19 cellular contexts compared by ENCODE assay signal in the genomic region with DNA sequence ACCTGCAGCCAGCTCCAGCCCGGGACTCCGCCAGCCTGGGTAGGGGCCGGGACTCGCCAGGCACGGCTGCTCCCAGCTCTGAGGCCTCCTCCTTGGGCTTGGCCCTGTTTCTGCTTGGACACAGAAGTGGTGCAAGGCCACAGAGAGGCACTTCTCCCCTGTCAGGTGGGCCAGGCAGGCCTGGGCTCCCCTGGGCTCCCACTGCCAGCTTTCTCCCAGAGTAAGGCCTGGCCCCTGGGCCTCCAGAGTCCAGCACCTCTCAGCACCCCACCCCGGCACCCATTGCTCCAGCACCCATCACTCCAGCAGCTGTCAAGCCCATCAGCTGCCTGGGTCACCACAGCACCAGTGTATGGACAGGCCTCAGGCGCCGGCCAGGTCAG.
A peak's percentile ranks its signal among the peaks of the same experiment; 100 is the strongest.
DNase-seq lines count a peak whose midpoint lies in the region; ATAC-seq and TF ChIP-seq lines count a peak whose summit lies in the region.
"Had no signal": no experiment of that assay in that cellular context is flagged by ENCODE, and none has a peak within 500 bp of the region (broad histone marks: within the 10 kb centered on the region; RNA-seq: fewer than 3 reads in every experiment).

No MANE protein-coding gene starts in this region.

- H3K4me3 Mint-ChIP-seq in progenitor cell of endocrine pancreas (ENCODE audit: low read depth): no peak overlapping the region
- H3K4me3 Mint-ChIP-seq: activated CD8-positive, alpha-beta memory T cell treated with anti-CD3 and anti-CD28 coated beads, Interleukin-2, amount 10 ng/mL, durations not matched to agents 7 days and 5 days; dendritic cell treated with granulocyte-macrophage colony-stimulating factor and Interleukin-4, amounts not matched to agents 40 ng/mL and 50 ng/mL, for 4 days; HFFc6; memory B cell; stimulated activated naive CD8-positive, alpha-beta T cell treated with anti-CD3 and anti-CD28 coated beads, Interleukin-15, Interleukin-2, amounts not matched to agents 100 ng/mL and 50 ng/mL, for 24 hours; T-helper 2 cell treated with Interferon-gamma antibody and Interleukin-4, amounts not matched to agents 5 μg/mL and 100 μg/mL, for 36 hours had no signal

- H3K36me3 Mint-ChIP-seq in progenitor cell of endocrine pancreas (ENCODE audit: insufficient read depth): peaks cover 1% of the 10 kb centered on the region
- H3K36me3 Mint-ChIP-seq: activated CD8-positive, alpha-beta memory T cell treated with anti-CD3 and anti-CD28 coated beads, Interleukin-2, amount 10 ng/mL, durations not matched to agents 7 days and 5 days had no signal

- ATAC-seq in GM19324 (IDR thresholded peaks at IDR 0.05; ENCODE audit: low FRiP score, unreplicated experiment): no peak
- ATAC-seq: activated CD8-positive, alpha-beta memory T cell treated with anti-CD3 and anti-CD28 coated beads, Interleukin-2, amount 10 ng/mL, durations not matched to agents 7 days and 5 days; right cardiac atrium had no signal

- H3K27ac Mint-ChIP-seq in progenitor cell of endocrine pancreas: no peak overlapping the region
- H3K27ac Mint-ChIP-seq: activated CD8-positive, alpha-beta memory T cell treated with anti-CD3 and anti-CD28 coated beads, Interleukin-2, amount 10 ng/mL, durations not matched to agents 7 days and 5 days; dendritic cell treated with granulocyte-macrophage colony-stimulating factor and Interleukin-4, amounts not matched to agents 40 ng/mL and 50 ng/mL, for 4 days; HFFc6; stimulated activated naive CD8-positive, alpha-beta T cell treated with anti-CD3 and anti-CD28 coated beads, Interleukin-15, Interleukin-2, amounts not matched to agents 100 ng/mL and 50 ng/mL, for 24 hours; T-helper 2 cell treated with Interferon-gamma antibody and Interleukin-4, amounts not matched to agents 5 μg/mL and 100 μg/mL, for 36 hours had no signal

- TF ChIP-seq CTCF in progenitor cell of endocrine pancreas (IDR thresholded peaks at IDR 0.05; ENCODE audit: unreplicated experiment): no peak
- no peak for TF ChIP-seq CTCF in GM13976 (IDR thresholded peaks at IDR 0.05; ENCODE audit: borderline replicate concordance, control extremely low read depth, extremely low read depth, insufficient read depth, missing control alignments)

- H3K9me3 Mint-ChIP-seq in progenitor cell of endocrine pancreas (ENCODE audit: low read depth): no peaks in the 10 kb centered on the region
- H3K9me3 Mint-ChIP-seq: dendritic cell treated with granulocyte-macrophage colony-stimulating factor and Interleukin-4, amounts not matched to agents 40 ng/mL and 50 ng/mL, for 4 days; HFFc6; memory B cell; stimulated activated naive CD8-positive, alpha-beta T cell treated with anti-CD3 and anti-CD28 coated beads, Interleukin-15, Interleukin-2, amounts not matched to agents 100 ng/mL and 50 ng/mL, for 24 hours; T-helper 2 cell treated with Interferon-gamma antibody and Interleukin-4, amounts not matched to agents 5 μg/mL and 100 μg/mL, for 36 hours had no signal

- no peaks in the 10 kb centered on the region for H3K27me3 Mint-ChIP-seq in progenitor cell of endocrine pancreas
- H3K27me3 Mint-ChIP-seq: activated CD8-positive, alpha-beta memory T cell treated with anti-CD3 and anti-CD28 coated beads, Interleukin-2, amount 10 ng/mL, durations not matched to agents 7 days and 5 days; dendritic cell treated with granulocyte-macrophage colony-stimulating factor and Interleukin-4, amounts not matched to agents 40 ng/mL and 50 ng/mL, for 4 days; memory B cell; stimulated activated naive CD8-positive, alpha-beta T cell treated with anti-CD3 and anti-CD28 coated beads, Interleukin-15, Interleukin-2, amounts not matched to agents 100 ng/mL and 50 ng/mL, for 24 hours had no signal

- DNase-seq in G401 (ENCODE audit: low spot score) (peak; percentile 83), iPS-NIHi7 (ENCODE audit: extremely low spot score) (peak; percentile 66), progenitor cell of endocrine pancreas (ENCODE audit: low spot score, unreplicated experiment) (peak; percentile 47), NCI-H2196 treated with DMSO at 0.1 percent for 48 hours (lab: John Stamatoyannopoulos, UW; ENCODE audit: unreplicated experiment) (no peak), GM13976 (ENCODE audit: low spot score) (no peak)
- no peak for DNase-seq in activated CD4-positive, alpha-beta T cell treated with anti-CD3 and anti-CD28 coated beads, Interleukin-2, amount 50 U/mL, for 48 hours
- DNase-seq: activated CD4-positive, CD25-positive, alpha-beta regulatory T cell; activated CD8-positive, alpha-beta memory T cell treated with anti-CD3 and anti-CD28 coated beads, Interleukin-2, amount 10 ng/mL, durations not matched to agents 7 days and 5 days; HFFc6; NCI-H1694; NCI-H510A treated with DMSO at 0.1 percent for 48 hours had no signal

- peak overlapping the region; percentile 66 for H3K27ac ChIP-seq in angular gyrus (ENCODE audit: low read depth, low read length)
- H3K27ac ChIP-seq: vagina had no signal

- H3K4me1 Mint-ChIP-seq in progenitor cell of endocrine pancreas (ENCODE audit: low read depth): peaks cover 18% of the 10 kb centered on the region
- H3K4me1 Mint-ChIP-seq: activated CD8-positive, alpha-beta memory T cell treated with anti-CD3 and anti-CD28 coated beads, Interleukin-2, amount 10 ng/mL, durations not matched to agents 7 days and 5 days had no signal

- in situ Hi-C loops in G401 (cut with HindIII; ENCODE audit: low sequenced_read_pairs): no loop called here
- in situ Hi-C loops in GM13976 (cut with MboI; ENCODE audit: low sequenced_read_pairs, unreplicated experiment): no loop called here

Comparison
In these comparisons a context has a peak if more than half of its experiments do, and no peak if none do; other contexts are left out.
1. DNase-seq: peak in G401 (single experiment), iPS-NIHi7 (single experiment) and progenitor cell of endocrine pancreas (single experiment); none in NCI-H2196 treated with DMSO at 0.1 percent for 48 hours (single experiment), GM13976 (single experiment) and activated CD4-positive, alpha-beta T cell treated with anti-CD3 and anti-CD28 coated beads, Interleukin-2, amount 50 U/mL, for 48 hours (0 of 2).